12 cellular contexts compared by ENCODE assay signal in genomic region chr7:55499591-55499990, GRCh38.
"Had no signal": no experiment of that assay in that cellular context is flagged by ENCODE, and none has a peak within 500 bp of the region (broad histone marks: within the 10 kb centered on the region; RNA-seq: fewer than 3 reads in every experiment).

No MANE protein-coding gene starts in this region.

- H3K27ac Mint-ChIP-seq: activated CD8-positive, alpha-beta memory T cell treated with anti-CD3 and anti-CD28 coated beads, Interleukin-2, amount 10 ng/mL, durations not matched to agents 7 days and 5 days; nephron; stimulated activated naive CD8-positive, alpha-beta T cell treated with anti-CD3 and anti-CD28 coated beads, Interleukin-15, Interleukin-2, amounts not matched to agents 100 ng/mL and 50 ng/mL, for 24 hours had no signal

- H3K27ac ChIP-seq: esophagus muscularis mucosa, upper lobe of right lung had no signal

- ATAC-seq: activated CD8-positive, alpha-beta memory T cell treated with anti-CD3 and anti-CD28 coated beads, Interleukin-2, amount 10 ng/mL, durations not matched to agents 7 days and 5 days; activated T-cell treated with anti-CD3 and anti-CD28 coated beads, Interleukin-2, amount 50 U/mL, for 4 hours; left colon; upper lobe of right lung had no signal

- H3K9me3 ChIP-seq: esophagus muscularis mucosa, upper lobe of right lung had no signal

- H3K27me3 ChIP-seq: esophagus muscularis mucosa, upper lobe of right lung had no signal

- H3K4me1 ChIP-seq: upper lobe of right lung had no signal

- H3K4me3 ChIP-seq: esophagus muscularis mucosa, lung, upper lobe of right lung had no signal

- H3K4me3 Mint-ChIP-seq: activated CD8-positive, alpha-beta memory T cell treated with anti-CD3 and anti-CD28 coated beads, Interleukin-2, amount 10 ng/mL, durations not matched to agents 7 days and 5 days; activated T-cell treated with anti-CD3 and anti-CD28 coated beads, Interleukin-2, amount 50 U/mL, for 4 hours; nephron; stimulated activated naive CD8-positive, alpha-beta T cell treated with anti-CD3 and anti-CD28 coated beads, Interleukin-15, Interleukin-2, amounts not matched to agents 100 ng/mL and 50 ng/mL, for 24 hours had no signal

- DNase-seq: activated CD4-positive, alpha-beta T cell treated with anti-CD3 and anti-CD28 coated beads, Interleukin-2, amount 50 U/mL, for 1 hour; activated CD8-positive, alpha-beta memory T cell treated with anti-CD3 and anti-CD28 coated beads, Interleukin-2, amount 10 ng/mL, durations not matched to agents 7 days and 5 days; activated T-cell treated with anti-CD3 and anti-CD28 coated beads, Interleukin-2, amount 50 U/mL, for 4 hours; amniotic stem cell; immature natural killer cell; left colon; stimulated activated CD4-positive, alpha-beta T cell treated with anti-CD3 and anti-CD28 coated beads, Interleukin-2, amount 100 ng/mL, for 48 hours; upper lobe of right lung had no signal

- H3K27me3 Mint-ChIP-seq: activated CD8-positive, alpha-beta memory T cell treated with anti-CD3 and anti-CD28 coated beads, Interleukin-2, amount 10 ng/mL, durations not matched to agents 7 days and 5 days; stimulated activated naive CD8-positive, alpha-beta T cell treated with anti-CD3 and anti-CD28 coated beads, Interleukin-15, Interleukin-2, amounts not matched to agents 100 ng/mL and 50 ng/mL, for 24 hours had no signal

- H3K9me3 Mint-ChIP-seq: activated T-cell treated with anti-CD3 and anti-CD28 coated beads, Interleukin-2, amount 50 U/mL, for 4 hours; immature natural killer cell; nephron; stimulated activated naive CD8-positive, alpha-beta T cell treated with anti-CD3 and anti-CD28 coated beads, Interleukin-15, Interleukin-2, amounts not matched to agents 100 ng/mL and 50 ng/mL, for 24 hours had no signal
